In the genomic region with DNA sequence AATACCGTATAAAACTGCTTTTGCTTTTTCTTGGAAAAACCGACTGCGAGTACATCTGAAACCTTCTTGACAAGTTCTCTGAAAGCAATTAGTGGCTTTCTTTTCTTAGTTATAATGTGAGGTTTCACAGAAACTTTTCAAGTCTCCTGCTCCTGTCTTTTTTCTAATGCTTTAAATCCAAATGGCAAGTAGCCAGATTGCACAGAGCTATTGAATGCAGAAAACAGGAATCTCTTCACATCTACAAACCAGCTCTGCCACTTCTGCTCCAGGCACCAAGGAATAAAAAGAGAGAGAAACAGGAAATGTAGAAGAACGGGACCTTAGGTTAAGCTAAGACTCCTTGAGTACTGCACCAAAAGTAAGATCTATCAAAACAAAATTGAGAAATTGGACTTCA, we compare ENCODE assay signal across 10 cellular contexts.
A peak's percentile ranks its signal among the peaks of the same experiment; 100 is the strongest.
DNase-seq lines count a peak whose midpoint lies in the region; ATAC-seq and TF ChIP-seq lines count a peak whose summit lies in the region.
"Had no signal": no experiment of that assay in that cellular context is flagged by ENCODE, and none has a peak within 500 bp of the region (broad histone marks: within the 10 kb centered on the region; RNA-seq: fewer than 3 reads in every experiment).

No MANE protein-coding gene starts in this region.

- no peak for TF ChIP-seq CTCF in retinal pigment epithelial cell (conservative IDR thresholded peaks at IDR 0.05; ENCODE audit: low read depth, low read length)

- H3K27me3 ChIP-seq in H7 (ENCODE audit: control insufficient read depth, insufficient read depth, low read length) (no peaks in the 10 kb centered on the region), HAP-1 (ENCODE audit: low read depth) (peaks cover 2% of the 10 kb centered on the region; the same call in 1 of the 2 replicates)

- H3K27me3 Mint-ChIP-seq in activated T-cell treated with anti-CD3 and anti-CD28 coated beads, Interleukin-2, amount 50 U/mL, for 72 hours (ENCODE audit: low read depth) = no peaks in the 10 kb centered on the region
- H3K27me3 Mint-ChIP-seq in activated T-helper 17 cell treated with anti-CD3 and anti-CD28 coated beads, Interleukin-2, amount 50 U/mL, for 72 hours = no peaks in the 10 kb centered on the region

- H3K4me3 Mint-ChIP-seq in activated T-cell treated with anti-CD3 and anti-CD28 coated beads, Interleukin-2, amount 50 U/mL, for 72 hours = peak overlapping the region; percentile 5 to 40
- peak overlapping the region; percentile 34 for H3K4me3 Mint-ChIP-seq in activated T-helper 17 cell treated with anti-CD3 and anti-CD28 coated beads, Interleukin-2, amount 50 U/mL, for 72 hours

- no peaks in the 10 kb centered on the region for H3K36me3 ChIP-seq in H7 (replicated peaks; ENCODE audit: control insufficient read depth, insufficient read depth, low read length)
- H3K36me3 ChIP-seq in HAP-1 (replicated peaks) = no peaks in the 10 kb centered on the region

- no peak overlapping the region for H3K4me3 ChIP-seq in retinal pigment epithelial cell (ENCODE audit: low read length)
- no peak overlapping the region for H3K4me3 ChIP-seq in H7 (ENCODE audit: insufficient read depth, low read depth, low read length)
- no peak overlapping the region for H3K4me3 ChIP-seq in HAP-1

- no peak for DNase-seq in activated T-cell treated with anti-CD3 and anti-CD28 coated beads, Interleukin-2, amount 50 U/mL, for 72 hours
- DNase-seq in activated T-cell treated with anti-CD3 and anti-CD28 coated beads, Interleukin-2, amount 50 U/mL, for 1 hour = no peak
- peak; percentile 59 for DNase-seq in retinal pigment epithelial cell (ENCODE audit: low read depth)
- DNase-seq in H7 = no peak
- no peak for DNase-seq in NCI-H2196 (lab: John Stamatoyannopoulos, UW; ENCODE audit: unreplicated experiment)
- no peak for DNase-seq in HAP-1 (ENCODE audit: low spot score in 2 of 2)
- DNase-seq: effector memory CD4-positive, alpha-beta T cell; Right ventricle myocardium superior had no signal

- no peaks in the 10 kb centered on the region for H3K4me1 ChIP-seq in HAP-1

- no peak for ATAC-seq in activated T-cell treated with anti-CD3 and anti-CD28 coated beads, Interleukin-2, amount 50 U/mL, for 72 hours (replicated peaks in 1 of 2)
- ATAC-seq in HG03354 (IDR thresholded peaks at IDR 0.05; ENCODE audit: poor library complexity, severe bottlenecking, unreplicated experiment) = peak; percentile 58
- peak; percentile 52 for ATAC-seq in activated T-helper 17 cell treated with anti-CD3 and anti-CD28 coated beads, Interleukin-2, amount 50 U/mL, for 72 hours (replicated peaks)

- peaks cover 9% of the 10 kb centered on the region for H3K4me1 Mint-ChIP-seq in activated T-cell treated with anti-CD3 and anti-CD28 coated beads, Interleukin-2, amount 50 U/mL, for 72 hours (ENCODE audit: low read depth)
- H3K4me1 Mint-ChIP-seq in activated T-helper 17 cell treated with anti-CD3 and anti-CD28 coated beads, Interleukin-2, amount 50 U/mL, for 72 hours = peaks cover 6% of the 10 kb centered on the region

- no peaks in the 10 kb centered on the region for H3K9me3 ChIP-seq in HAP-1

- H3K9me3 Mint-ChIP-seq in activated T-cell treated with anti-CD3 and anti-CD28 coated beads, Interleukin-2, amount 50 U/mL, for 72 hours = no peaks in the 10 kb centered on the region
- H3K9me3 Mint-ChIP-seq in activated T-helper 17 cell treated with anti-CD3 and anti-CD28 coated beads, Interleukin-2, amount 50 U/mL, for 72 hours = no peaks in the 10 kb centered on the region

- H3K36me3 Mint-ChIP-seq in activated T-cell treated with anti-CD3 and anti-CD28 coated beads, Interleukin-2, amount 50 U/mL, for 72 hours (ENCODE audit: insufficient read depth in 2 of 2) = no peaks in the 10 kb centered on the region
- H3K36me3 Mint-ChIP-seq in activated T-helper 17 cell treated with anti-CD3 and anti-CD28 coated beads, Interleukin-2, amount 50 U/mL, for 72 hours (ENCODE audit: low read depth) = no peaks in the 10 kb centered on the region

- no peak overlapping the region for H3K27ac Mint-ChIP-seq in activated T-cell treated with anti-CD3 and anti-CD28 coated beads, Interleukin-2, amount 50 U/mL, for 72 hours
- H3K27ac Mint-ChIP-seq in activated T-helper 17 cell treated with anti-CD3 and anti-CD28 coated beads, Interleukin-2, amount 50 U/mL, for 72 hours = peak overlapping the region; percentile 4

- in situ Hi-C loops in HAP-1 (cut with MboI; ENCODE audit: low sequenced_read_pairs) = loop anchor here (25.0 kb wide), 1 partner anchor 583 kb away; a partner anchor contains a TSS

Comparison
In these comparisons a context has a peak if more than half of its experiments do, and no peak if none do; other contexts are left out.
1. ATAC-seq: peak in HG03354 (single experiment) and activated T-helper 17 cell treated with anti-CD3 and anti-CD28 coated beads, Interleukin-2, amount 50 U/mL, for 72 hours (single experiment); none in activated T-cell treated with anti-CD3 and anti-CD28 coated beads, Interleukin-2, amount 50 U/mL, for 72 hours (0 of 2).